In genomic region chr2:201644001-201644400, GRCh38 we compare ENCODE assay signal across 1 cellular context.
TF ChIP-seq lines count a peak whose summit lies in the region.

No MANE protein-coding gene starts in this region.

TF ChIP-seq in SK-N-SH, 30 proteins besides CTCF, POLR2A, EP300 and RAD21 (continued from another document):
- TF ChIP-seq PBX3 (IDR thresholded peaks at IDR 0.05) (no peak), NRF1 (IDR thresholded peaks at IDR 0.05; ENCODE audit: low read depth, low read length) (no peak), RCOR1 (IDR thresholded peaks at IDR 0.05; ENCODE audit: low read length) (no peak), JUND (IDR thresholded peaks at IDR 0.05) (0 out of 2 replicates have a peak, but pooled peaks have one; percentile 0), GATA2 (CRISPR knock-in tag; IDR thresholded peaks at IDR 0.05) (no peak), SMC3 (IDR thresholded peaks at IDR 0.05; ENCODE audit: low read depth, low read length) (no peak), REST (IDR thresholded peaks at IDR 0.05; ENCODE audit: low read depth, low read length) (no peak)
TF ChIP-seq in SK-N-SH: peak in this region for 6.
